Comparison of ENCODE assay signal across 19 cellular contexts in the genomic region with DNA sequence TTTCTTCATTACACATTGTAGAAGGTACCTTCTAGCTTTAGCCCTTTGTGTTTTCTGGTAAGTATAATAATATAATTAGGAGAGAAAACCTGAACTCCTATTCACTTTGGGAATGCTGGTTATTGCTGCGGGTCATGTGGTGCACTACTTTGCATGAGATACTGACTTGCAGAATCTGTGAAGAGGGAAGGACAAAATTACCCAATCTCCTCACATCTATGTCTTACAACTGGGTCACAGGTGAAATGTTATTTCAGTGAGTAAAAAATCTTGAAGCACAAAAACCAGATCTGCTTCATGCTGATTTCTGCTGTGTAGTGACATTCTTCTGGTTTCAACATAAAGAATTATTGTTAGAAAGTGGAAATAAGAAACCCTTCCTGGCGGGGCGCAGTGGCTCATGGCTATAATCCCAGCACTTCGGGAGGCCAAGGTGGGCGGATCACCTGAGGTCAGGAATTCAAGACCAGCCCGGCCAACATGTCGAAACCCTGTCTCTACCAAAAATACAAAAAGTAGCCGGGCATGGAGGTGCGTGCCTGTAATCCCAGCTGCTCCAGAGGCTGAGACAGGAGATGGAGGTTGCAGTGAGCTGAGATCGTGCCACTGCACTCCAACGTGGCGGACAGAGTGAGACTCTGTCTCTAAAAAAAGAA.
DNase-seq lines count a peak whose midpoint lies in the region; ATAC-seq and TF ChIP-seq lines count a peak whose summit lies in the region.
"Had no signal": no experiment of that assay in that cellular context is flagged by ENCODE, and none has a peak within 500 bp of the region (broad histone marks: within the 10 kb centered on the region; RNA-seq: fewer than 3 reads in every experiment).

No MANE protein-coding gene starts in this region.

- H3K4me3 ChIP-seq in GM23338 (no peak overlapping the region), parathyroid adenoma (ENCODE audit: low read depth, low read length) (no peak overlapping the region), upper lobe of right lung (no peak overlapping the region)
- H3K4me3 ChIP-seq: A549, GM23248, K562 had no signal

- ATAC-seq in GM23338 (no peak), upper lobe of right lung (peak; percentile 32)
- ATAC-seq in stimulated activated naive B cell treated with anti-CD40 and anti-IgM and Interleukin-4, amounts not matched to agents 10 μg/mL and 1 μg/mL and 100 μg/mL, for 72 hours (replicated peaks), result no peak
- ATAC-seq: A549, HCT116, K562 had no signal

- H3K9me3 Mint-ChIP-seq in GM23338, result no peaks in the 10 kb centered on the region
- H3K9me3 Mint-ChIP-seq in stimulated activated naive B cell treated with anti-CD40 and anti-IgM and Interleukin-4, amounts not matched to agents 10 μg/mL and 1 μg/mL and 100 μg/mL, for 72 hours, result no peaks in the 10 kb centered on the region

- H3K9me3 ChIP-seq in parathyroid adenoma (ENCODE audit: control insufficient read depth, low read length) (no peaks in the 10 kb centered on the region), upper lobe of right lung (no peaks in the 10 kb centered on the region)
- H3K9me3 ChIP-seq: A549, Caco-2 had no signal

- H3K36me3 ChIP-seq in GM23338 (ENCODE audit: insufficient read depth), result no peaks in the 10 kb centered on the region
- H3K36me3 ChIP-seq in parathyroid adenoma (ENCODE audit: control insufficient read depth, insufficient read depth, low read length), result no peaks in the 10 kb centered on the region
- no peaks in the 10 kb centered on the region for H3K36me3 ChIP-seq in upper lobe of right lung

- H3K27ac Mint-ChIP-seq in GM23338, result no peak overlapping the region
- no peak overlapping the region for H3K27ac Mint-ChIP-seq in stimulated activated naive B cell treated with anti-CD40 and anti-IgM and Interleukin-4, amounts not matched to agents 10 μg/mL and 1 μg/mL and 100 μg/mL, for 72 hours
- H3K27ac Mint-ChIP-seq: CD4-positive, alpha-beta T cell; HFFc6 had no signal

- no peak overlapping the region for H3K4me3 Mint-ChIP-seq in GM23338
- H3K4me3 Mint-ChIP-seq in stimulated activated naive B cell treated with anti-CD40 and anti-IgM and Interleukin-4, amounts not matched to agents 10 μg/mL and 1 μg/mL and 100 μg/mL, for 72 hours, result no peak overlapping the region
- H3K4me3 Mint-ChIP-seq: CD4-positive, alpha-beta T cell; HFFc6 had no signal

- no peaks in the 10 kb centered on the region for H3K27me3 ChIP-seq in GM23338 (ENCODE audit: insufficient read depth)
- no peaks in the 10 kb centered on the region for H3K27me3 ChIP-seq in parathyroid adenoma (ENCODE audit: control insufficient read depth, insufficient read depth, low read length)
- no peaks in the 10 kb centered on the region for H3K27me3 ChIP-seq in upper lobe of right lung

- H3K79me2 ChIP-seq in GM23338 (replicated peaks; ENCODE audit: insufficient read depth) (no peaks in the 10 kb centered on the region), parathyroid adenoma (no peaks in the 10 kb centered on the region)

- DNase-seq in GM23338 (ENCODE audit: low spot score) (no peak), iPS-NIHi11 (ENCODE audit: low spot score) (peak; percentile 28), upper lobe of right lung (no peak), kidney glomerular epithelial cell (lab: John Stamatoyannopoulos, UW) (no peak), NCI-H82 (lab: John Stamatoyannopoulos, UW) (no peak)
- DNase-seq in stimulated activated naive B cell treated with anti-CD40 and anti-IgM and Interleukin-4, amounts not matched to agents 10 μg/mL and 1 μg/mL and 100 μg/mL, for 72 hours, result no peak
- DNase-seq: AML-193; Caco-2; CD4-positive, alpha-beta T cell; GM23248; H7; HFFc6 had no signal

- no peaks in the 10 kb centered on the region for H3K36me3 Mint-ChIP-seq in GM23338 (ENCODE audit: low read depth)
- H3K36me3 Mint-ChIP-seq in stimulated activated naive B cell treated with anti-CD40 and anti-IgM and Interleukin-4, amounts not matched to agents 10 μg/mL and 1 μg/mL and 100 μg/mL, for 72 hours, result no peaks in the 10 kb centered on the region

- no peaks in the 10 kb centered on the region for H3K9me2 ChIP-seq in GM23338 (ENCODE audit: insufficient read depth)

- H3K4me2 ChIP-seq in GM23338 (no peak overlapping the region), parathyroid adenoma (ENCODE audit: low read length) (peak overlapping the region; percentile 23)
- H3K4me2 ChIP-seq: A549 had no signal

- H4K20me1 ChIP-seq in GM23338 (replicated peaks; ENCODE audit: insufficient read depth), result no peaks in the 10 kb centered on the region

- no peak overlapping the region for H3K9ac ChIP-seq in parathyroid adenoma
- H3K9ac ChIP-seq: GM23248 had no signal

- H3K4me1 Mint-ChIP-seq in GM23338, result no peaks in the 10 kb centered on the region
- no peaks in the 10 kb centered on the region for H3K4me1 Mint-ChIP-seq in stimulated activated naive B cell treated with anti-CD40 and anti-IgM and Interleukin-4, amounts not matched to agents 10 μg/mL and 1 μg/mL and 100 μg/mL, for 72 hours

- H3K27me3 Mint-ChIP-seq in GM23338 (ENCODE audit: insufficient read depth, low read depth, poor library complexity), result peaks cover 2% of the 10 kb centered on the region
- no peaks in the 10 kb centered on the region for H3K27me3 Mint-ChIP-seq in stimulated activated naive B cell treated with anti-CD40 and anti-IgM and Interleukin-4, amounts not matched to agents 10 μg/mL and 1 μg/mL and 100 μg/mL, for 72 hours
- H3K27me3 Mint-ChIP-seq: CD4-positive, alpha-beta T cell had no signal

- intact Hi-C loops in upper lobe of right lung (cut with DNase I), result no loop called here

- H3K27ac ChIP-seq in GM23338 (ENCODE audit: low read depth) (no peak overlapping the region), parathyroid adenoma (no peak overlapping the region), upper lobe of right lung (no peak overlapping the region)
- H3K27ac ChIP-seq: 22Rv1, A549, C4-2B, GM23248, HL-60 had no signal

- H2AFZ ChIP-seq in GM23338 (peak overlapping the region; percentile 77), parathyroid adenoma (peak overlapping the region; percentile 58)
- H2AFZ ChIP-seq: GM23248 had no signal

- no peaks in the 10 kb centered on the region for H3F3A ChIP-seq in GM23338 (replicated peaks; ENCODE audit: low read depth)

- TF ChIP-seq CTCF in GM23338 (conservative IDR thresholded peaks at IDR 0.05; ENCODE audit: low read depth in 2 of 2) (no peak), parathyroid adenoma (IDR thresholded peaks at IDR 0.05) (no peak), upper lobe of right lung (IDR thresholded peaks at IDR 0.05) (no peak)

- H3K4me1 ChIP-seq in GM23338 (ENCODE audit: insufficient read depth) (no peaks in the 10 kb centered on the region), parathyroid adenoma (no peaks in the 10 kb centered on the region), upper lobe of right lung (no peaks in the 10 kb centered on the region)
- H3K4me1 ChIP-seq: A549, Caco-2 had no signal

TF ChIP-seq in GM23338, 12 proteins besides CTCF, POLR2A, EP300 and RAD21 (continues in another document):
- no peak for TF ChIP-seq NANOG (IDR thresholded peaks at IDR 0.05; ENCODE audit: borderline replicate concordance)
- TF ChIP-seq ZNF331 (CRISPR knock-in tag; IDR thresholded peaks at IDR 0.05; ENCODE audit: low read depth), result no peak
